ENCODE assay signal across 12 cellular contexts in genomic region chr2:54635554-54636152, GRCh38.
DNase-seq lines count a peak whose midpoint lies in the region; ATAC-seq and TF ChIP-seq lines count a peak whose summit lies in the region.
"Had no signal": no experiment of that assay in that cellular context is flagged by ENCODE, and none has a peak within 500 bp of the region (broad histone marks: within the 10 kb centered on the region; RNA-seq: fewer than 3 reads in every experiment).

No MANE protein-coding gene starts in this region.

- H3K36me3 Mint-ChIP-seq in IgD-negative memory B cell, result peaks cover 10% of the 10 kb centered on the region
- H3K36me3 Mint-ChIP-seq in naive thymus-derived CD4-positive, alpha-beta T cell, result peaks cover 20 to 59% (median 34%) of the 10 kb centered on the region in 5 donors

- no peak for ATAC-seq in naive thymus-derived CD4-positive, alpha-beta T cell
- ATAC-seq in GM19463 (IDR thresholded peaks at IDR 0.05; ENCODE audit: unreplicated experiment), result no peak
- ATAC-seq in GM21367 (IDR thresholded peaks at IDR 0.05; ENCODE audit: unreplicated experiment), result no peak
- no peak for ATAC-seq in GM21723 (IDR thresholded peaks at IDR 0.05; ENCODE audit: unreplicated experiment)

- DNase-seq in AG04449 (ENCODE audit: low read depth, low spot score) (no peak), NCI-H2171 (lab: John Stamatoyannopoulos, UW) (no peak)
- no peak for DNase-seq in naive thymus-derived CD4-positive, alpha-beta T cell
- DNase-seq: effector memory CD8-positive, alpha-beta T cell; NCI-H446 had no signal

- no peak overlapping the region for H3K9ac ChIP-seq in duodenal mucosa (ENCODE audit: low read depth in 1 of 2, low read length in 2 of 2)

- POLR2A ChIA-PET in AG04449 (lab: Yijun Ruan, JAX), result no interaction called here
- POLR2A ChIA-PET in naive thymus-derived CD4-positive, alpha-beta T cell (lab: Charles Lee), result no interaction called here

- intact Hi-C loops in naive thymus-derived CD4-positive, alpha-beta T cell (cut with micrococcal nuclease), result loop anchor here in 1 of 2 donors (2.0 kb wide), 2 partner anchors 17 to 77 kb away; no protein-coding TSS in a partner anchor

- H3K4me3 ChIP-seq in AG04449 (ENCODE audit: low read depth, low read length) (peak overlapping the region; percentile 32), duodenal mucosa (ENCODE audit: low read depth in 1 of 2, low read length in 2 of 2) (no peak overlapping the region)
- no peak overlapping the region for H3K4me3 ChIP-seq in naive thymus-derived CD4-positive, alpha-beta T cell (ENCODE audit: low read length)

- H3K4me1 Mint-ChIP-seq in IgD-negative memory B cell, result peaks cover 24 to 44% (median 34%) of the 10 kb centered on the region in 3 donors
- peaks cover 25 to 77% (median 57%) of the 10 kb centered on the region in 7 donors for H3K4me1 Mint-ChIP-seq in naive thymus-derived CD4-positive, alpha-beta T cell

- no peak for TF ChIP-seq CTCF in AG04449 (IDR thresholded peaks at IDR 0.05; ENCODE audit: insufficient read depth, low read length, missing control alignments)

- no peaks in the 10 kb centered on the region for H3K9me3 ChIP-seq in duodenal mucosa (ENCODE audit: control insufficient read depth in 1 of 2, low read length in 2 of 2)
- no peaks in the 10 kb centered on the region for H3K9me3 ChIP-seq in naive thymus-derived CD4-positive, alpha-beta T cell (ENCODE audit: control insufficient read depth in 2 of 3, low read length in 3 of 3)
- H3K9me3 ChIP-seq: neutrophil had no signal

- CTCF ChIA-PET in AG04449 (lab: Yijun Ruan, JAX), result interaction anchor here (2.7 kb wide), 1 partner anchor 113 kb away, joined by 7 read pairs; no protein-coding TSS in a partner anchor
- CTCF ChIA-PET in naive thymus-derived CD4-positive, alpha-beta T cell (lab: Charles Lee), result interaction anchor here (1.0 kb wide), 1 partner anchor 31 kb away, joined by 3 read pairs; no protein-coding TSS in a partner anchor

- H3K27ac ChIP-seq in duodenal mucosa (ENCODE audit: low read depth, low read length), result peak overlapping the region; percentile 70
- peak overlapping the region; percentile 45 for H3K27ac ChIP-seq in naive thymus-derived CD4-positive, alpha-beta T cell (ENCODE audit: low read depth, low read length)
- H3K27ac ChIP-seq: neutrophil had no signal

- H3K9me3 Mint-ChIP-seq in IgD-negative memory B cell, result no peaks in the 10 kb centered on the region
- no peaks in the 10 kb centered on the region for H3K9me3 Mint-ChIP-seq in naive thymus-derived CD4-positive, alpha-beta T cell
- H3K9me3 Mint-ChIP-seq: effector memory CD8-positive, alpha-beta T cell; WTC11 had no signal

- peaks cover 47 to 92% of the 10 kb centered on the region in 2 donors for H3K36me3 ChIP-seq in duodenal mucosa (ENCODE audit: control insufficient read depth in 1 of 2, insufficient read depth in 2 of 2, low read length in 2 of 2)
- peaks cover 30 to 87% (median 47%) of the 10 kb centered on the region in 3 experiments for H3K36me3 ChIP-seq in naive thymus-derived CD4-positive, alpha-beta T cell (ENCODE audit: control insufficient read depth in 2 of 3, insufficient read depth in 3 of 3, low read length in 3 of 3)

- H3K27me3 Mint-ChIP-seq in IgD-negative memory B cell, result no peaks in the 10 kb centered on the region
- H3K27me3 Mint-ChIP-seq in naive thymus-derived CD4-positive, alpha-beta T cell, result no peaks in the 10 kb centered on the region
- H3K27me3 Mint-ChIP-seq: effector memory CD8-positive, alpha-beta T cell had no signal

- peak overlapping the region in 3 of 4 donors; percentile 23 to 87 (median 80) for H3K4me3 Mint-ChIP-seq in IgD-negative memory B cell
- H3K4me3 Mint-ChIP-seq in naive thymus-derived CD4-positive, alpha-beta T cell, result peak overlapping the region in 1 of 10 donors; percentile 4
- H3K4me3 Mint-ChIP-seq: WTC11 had no signal

- H3K27me3 ChIP-seq in duodenal mucosa (ENCODE audit: control insufficient read depth in 1 of 2, insufficient read depth in 2 of 2, low read length in 2 of 2), result no peaks in the 10 kb centered on the region
- H3K27me3 ChIP-seq in naive thymus-derived CD4-positive, alpha-beta T cell (ENCODE audit: control insufficient read depth in 2 of 2, insufficient read depth in 2 of 2, low read length in 2 of 2), result no peaks in the 10 kb centered on the region
- H3K27me3 ChIP-seq: neutrophil had no signal

- peak overlapping the region; percentile 80 to 92 (median 83) for H3K27ac Mint-ChIP-seq in IgD-negative memory B cell
- peak overlapping the region in 8 of 9 donors; percentile 74 to 93 (median 86) for H3K27ac Mint-ChIP-seq in naive thymus-derived CD4-positive, alpha-beta T cell
- H3K27ac Mint-ChIP-seq: WTC11 had no signal

- H3K4me1 ChIP-seq in duodenal mucosa (ENCODE audit: control insufficient read depth in 1 of 2, insufficient read depth in 2 of 2, low read length in 2 of 2), result peaks cover 14 to 15% of the 10 kb centered on the region in 2 donors
- peaks cover 0 to 16% of the 10 kb centered on the region in 2 donors for H3K4me1 ChIP-seq in naive thymus-derived CD4-positive, alpha-beta T cell (ENCODE audit: control insufficient read depth in 2 of 2, insufficient read depth in 2 of 2, low read length in 2 of 2)
